In the genomic region with DNA sequence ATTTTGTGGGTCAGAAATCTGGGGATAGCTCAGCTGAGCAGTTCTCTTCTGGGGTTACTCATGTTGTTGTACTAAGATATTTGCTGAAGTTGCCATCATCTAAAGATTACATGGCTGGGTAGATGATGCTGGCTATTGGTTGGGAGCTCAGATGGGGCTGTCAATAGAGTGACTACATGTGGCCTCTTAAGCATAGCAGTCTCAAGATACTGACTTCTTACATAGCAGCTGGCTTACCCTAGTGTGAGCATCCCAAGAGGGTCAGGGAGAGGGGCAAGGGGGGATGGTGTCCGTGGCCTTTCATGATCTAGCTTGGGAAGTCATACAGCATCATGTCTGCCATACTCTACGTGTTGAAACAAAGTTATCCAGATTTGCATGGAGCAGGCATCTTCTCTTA, we compare ENCODE assay signal across 3 cellular contexts.
"Had no signal": no experiment of that assay in that cellular context is flagged by ENCODE, and none has a peak within 500 bp of the region (broad histone marks: within the 10 kb centered on the region; RNA-seq: fewer than 3 reads in every experiment).

No MANE protein-coding gene starts in this region.

- H3K4me3 ChIP-seq: GM12878 had no signal

- DNase-seq: GDM1, GF-D8 had no signal

- ATAC-seq: GM12878 had no signal
